In genomic region chr7:81584667-81585066, GRCh38 we compare ENCODE assay signal across 20 cellular contexts.
"Had no signal": no experiment of that assay in that cellular context is flagged by ENCODE, and none has a peak within 500 bp of the region (broad histone marks: within the 10 kb centered on the region; RNA-seq: fewer than 3 reads in every experiment).

No MANE protein-coding gene starts in this region.

- H3K4me3 Mint-ChIP-seq: activated CD4-positive, alpha-beta memory T cell treated with anti-CD3 and anti-CD28 coated beads, Interleukin-2, amount 10 ng/mL, durations not matched to agents 7 days and 5 days; activated naive CD8-positive, alpha-beta T cell treated with anti-CD3 and anti-CD28 coated beads, Interleukin-2, amount 10 ng/mL, durations not matched to agents 7 days and 5 days; activated T-helper 17 cell treated with anti-CD3 and anti-CD28 coated beads, Interleukin-2, amount 50 U/mL, for 72 hours; brain; central memory CD8-positive, alpha-beta T cell; nephron progenitor cell; stimulated activated naive CD8-positive, alpha-beta T cell treated with anti-CD3 and anti-CD28 coated beads, Interleukin-15, Interleukin-2, amounts not matched to agents 100 ng/mL and 50 ng/mL, for 24 hours; T-cell had no signal

- H3K27ac ChIP-seq: left lung had no signal

- H3K27me3 Mint-ChIP-seq: activated CD4-positive, alpha-beta memory T cell treated with anti-CD3 and anti-CD28 coated beads, Interleukin-2, amount 10 ng/mL, durations not matched to agents 7 days and 5 days; activated naive CD8-positive, alpha-beta T cell treated with anti-CD3 and anti-CD28 coated beads, Interleukin-2, amount 10 ng/mL, durations not matched to agents 7 days and 5 days; activated T-helper 17 cell treated with anti-CD3 and anti-CD28 coated beads, Interleukin-2, amount 50 U/mL, for 72 hours; central memory CD8-positive, alpha-beta T cell; progenitor cell of endocrine pancreas; stimulated activated naive CD8-positive, alpha-beta T cell treated with anti-CD3 and anti-CD28 coated beads, Interleukin-15, Interleukin-2, amounts not matched to agents 100 ng/mL and 50 ng/mL, for 24 hours; T-cell had no signal

- H3K27me3 ChIP-seq: left lung had no signal

- H3K36me3 Mint-ChIP-seq: activated naive CD8-positive, alpha-beta T cell treated with anti-CD3 and anti-CD28 coated beads, Interleukin-2, amount 10 ng/mL, durations not matched to agents 7 days and 5 days; brain; T-cell had no signal

- H3K27ac Mint-ChIP-seq: activated CD4-positive, alpha-beta memory T cell treated with anti-CD3 and anti-CD28 coated beads, Interleukin-2, amount 10 ng/mL, durations not matched to agents 7 days and 5 days; activated naive CD8-positive, alpha-beta T cell treated with anti-CD3 and anti-CD28 coated beads, Interleukin-2, amount 10 ng/mL, durations not matched to agents 7 days and 5 days; activated T-helper 17 cell treated with anti-CD3 and anti-CD28 coated beads, Interleukin-2, amount 50 U/mL, for 72 hours; nephron progenitor cell; progenitor cell of endocrine pancreas; stimulated activated naive CD8-positive, alpha-beta T cell treated with anti-CD3 and anti-CD28 coated beads, Interleukin-15, Interleukin-2, amounts not matched to agents 100 ng/mL and 50 ng/mL, for 24 hours; T-cell had no signal

- ATAC-seq: activated T-helper 17 cell treated with anti-CD3 and anti-CD28 coated beads, Interleukin-2, amount 50 U/mL, for 72 hours; left lung; T-cell had no signal

- DNase-seq: activated CD4-positive, alpha-beta memory T cell treated with anti-CD3 and anti-CD28 coated beads, Interleukin-2, amount 10 ng/mL, durations not matched to agents 7 days and 5 days; activated CD4-positive, alpha-beta T cell treated with anti-CD3 and anti-CD28 coated beads for 48 hours; activated CD4-positive, CD25-positive, alpha-beta regulatory T cell; activated naive CD4-positive, alpha-beta T cell treated with Interleukin-2 at 50 U/mL for 16 hours; activated naive CD8-positive, alpha-beta T cell treated with anti-CD3 and anti-CD28 coated beads, Interleukin-2, amount 10 ng/mL, durations not matched to agents 7 days and 5 days; activated T-cell treated with anti-CD3 and anti-CD28 coated beads, Interleukin-2, amount 50 U/mL, for 1 hour; anterior cingulate cortex; cortex of kidney; hypothalamus; kidney; left lung; nephron progenitor cell; occipital lobe; T-cell; trophoblast cell had no signal

- H3K36me3 ChIP-seq: left lung had no signal

- H3K4me1 ChIP-seq: left lung had no signal

- H3K9me3 Mint-ChIP-seq: activated naive CD8-positive, alpha-beta T cell treated with anti-CD3 and anti-CD28 coated beads, Interleukin-2, amount 10 ng/mL, durations not matched to agents 7 days and 5 days; brain; nephron progenitor cell had no signal

- H3K9me3 ChIP-seq: left lung had no signal

- H3K4me3 ChIP-seq: left lung had no signal

- H3K4me1 Mint-ChIP-seq: activated CD4-positive, alpha-beta memory T cell treated with anti-CD3 and anti-CD28 coated beads, Interleukin-2, amount 10 ng/mL, durations not matched to agents 7 days and 5 days; activated naive CD8-positive, alpha-beta T cell treated with anti-CD3 and anti-CD28 coated beads, Interleukin-2, amount 10 ng/mL, durations not matched to agents 7 days and 5 days; activated T-helper 17 cell treated with anti-CD3 and anti-CD28 coated beads, Interleukin-2, amount 50 U/mL, for 72 hours; brain; central memory CD8-positive, alpha-beta T cell; nephron progenitor cell; T-cell had no signal
